Comparison of ENCODE assay signal across 13 cellular contexts in the genomic region with DNA sequence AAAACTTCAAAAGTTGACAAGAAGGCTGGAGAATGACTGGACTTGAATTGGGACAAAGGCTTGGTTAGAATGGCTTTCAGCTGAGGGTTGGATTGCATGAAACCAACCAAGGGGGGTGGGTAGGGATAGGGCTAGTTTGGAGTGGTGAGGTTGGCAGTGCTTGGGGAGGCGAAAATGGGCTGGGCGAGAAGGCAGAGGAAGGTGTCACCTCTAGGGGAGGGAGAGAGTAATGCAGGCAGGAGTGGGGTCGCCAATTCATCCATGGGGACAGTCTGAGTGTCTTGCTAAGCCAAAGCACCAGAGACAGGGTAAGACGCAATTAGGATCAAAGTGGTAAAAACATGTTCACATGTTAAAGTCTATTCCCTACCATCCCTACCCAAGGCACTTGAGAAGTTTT. TPM values are rescaled to one million over a fixed set of nuclear protein-coding genes. Genes with fewer than 3 reads are reported as not detected.
DNase-seq lines count a peak whose midpoint lies in the region; ATAC-seq and TF ChIP-seq lines count a peak whose summit lies in the region.
"Had no signal": no experiment of that assay in that cellular context is flagged by ENCODE, and none has a peak within 500 bp of the region (broad histone marks: within the 10 kb centered on the region; RNA-seq: fewer than 3 reads in every experiment).

No MANE protein-coding gene starts in this region.

- H3K4me2 ChIP-seq in DND-41 (ENCODE audit: insufficient read depth, low read length) (no peak overlapping the region), PC-3 (ENCODE audit: low read length) (no peak overlapping the region)

- H3K4me1 ChIP-seq in DND-41 (ENCODE audit: insufficient read depth, low read length), result peaks cover 15% of the 10 kb centered on the region
- peaks cover 3% of the 10 kb centered on the region; the same call in 1 of the 2 replicates for H3K4me1 ChIP-seq in PC-3 (ENCODE audit: insufficient read depth, low read length)
- no peaks in the 10 kb centered on the region for H3K4me1 ChIP-seq in foreskin keratinocyte
- no peaks in the 10 kb centered on the region for H3K4me1 ChIP-seq in effector memory CD4-positive, alpha-beta T cell (ENCODE audit: control insufficient read depth, insufficient read depth, low read length, poor library complexity, severe bottlenecking)

- intact Hi-C loops in PC-3 (cut with micrococcal nuclease), result no loop called here

- H3F3A ChIP-seq in PC-3 (ENCODE audit: low read length, unreplicated experiment), result no peaks in the 10 kb centered on the region

- TF ChIP-seq CTCF in AG04450 (IDR thresholded peaks at IDR 0.05; ENCODE audit: low read depth, low read length) (peak; percentile 11; the same call in 1 of the 2 replicates), DND-41 (IDR thresholded peaks at IDR 0.05; ENCODE audit: borderline replicate concordance, extremely low read depth, low read length, poor library complexity, severe bottlenecking) (peak; percentile 37), PC-3 (conservative IDR thresholded peaks at IDR 0.05; ENCODE audit: low read depth, low read length) (0 out of 2 replicates have a peak, but pooled peaks have one; percentile 20), foreskin keratinocyte (conservative IDR thresholded peaks at IDR 0.05) (peak; percentile 15)

- POLR2A ChIA-PET in AG04450 (lab: Yijun Ruan, JAX) (no interaction called here), PC-3 (lab: Charles Lee; ENCODE audit: unreplicated experiment) (no interaction called here)

- H3K9ac ChIP-seq in DND-41 (ENCODE audit: low read depth, low read length), result no peak overlapping the region
- H3K9ac ChIP-seq in PC-3 (ENCODE audit: low read length), result no peak overlapping the region

- H3K27me3 ChIP-seq in AG04450 (ENCODE audit: control insufficient read depth, insufficient read depth, low read length) (peaks cover 30% of the 10 kb centered on the region), DND-41 (ENCODE audit: insufficient read depth, low read length, poor library complexity) (peaks cover 21% of the 10 kb centered on the region), PC-3 (ENCODE audit: low read length) (no peaks in the 10 kb centered on the region), foreskin keratinocyte (peaks cover 25% of the 10 kb centered on the region)
- H3K27me3 ChIP-seq in effector memory CD4-positive, alpha-beta T cell (replicated peaks; ENCODE audit: control insufficient read depth, insufficient read depth, low read length, poor library complexity, severe bottlenecking), result peaks cover 22% of the 10 kb centered on the region
- H3K27me3 ChIP-seq: ascending aorta had no signal

- ATAC-seq in DND-41 (ENCODE audit: insufficient read depth, low read depth) (no peak), PC-3 (no peak), foreskin keratinocyte (no peak), HG03045 (IDR thresholded peaks at IDR 0.05; ENCODE audit: unreplicated experiment) (no peak)
- ATAC-seq: naive thymus-derived CD4-positive, alpha-beta T cell had no signal

- H4K20me1 ChIP-seq in DND-41 (ENCODE audit: insufficient read depth, low read length) (peaks cover 9% of the 10 kb centered on the region), PC-3 (ENCODE audit: low read length) (no peaks in the 10 kb centered on the region)

- H3K4me3 ChIP-seq in AG04450 (ENCODE audit: low read depth, low read length), result no peak overlapping the region
- H3K4me3 ChIP-seq in DND-41 (ENCODE audit: low read depth in 1 of 2, low read length in 2 of 2), result no peak overlapping the region
- no peak overlapping the region for H3K4me3 ChIP-seq in PC-3 (ENCODE audit: low read length)
- no peak overlapping the region for H3K4me3 ChIP-seq in effector memory CD4-positive, alpha-beta T cell (ENCODE audit: insufficient read depth, low read depth, low read length, poor library complexity, severe bottlenecking)
- H3K4me3 ChIP-seq: ascending aorta had no signal

- H3K9me3 ChIP-seq in AG04450 (ENCODE audit: control insufficient read depth, insufficient read depth, low read length) (no peaks in the 10 kb centered on the region), DND-41 (ENCODE audit: insufficient read depth, low read length, severe bottlenecking) (no peaks in the 10 kb centered on the region), PC-3 (ENCODE audit: low read length) (no peaks in the 10 kb centered on the region)
- no peaks in the 10 kb centered on the region for H3K9me3 ChIP-seq in effector memory CD4-positive, alpha-beta T cell (ENCODE audit: control insufficient read depth, low read length)
- H3K9me3 ChIP-seq: ascending aorta had no signal

- H3K27ac ChIP-seq in AG04450 (ENCODE audit: low read depth, low read length), result no peak overlapping the region
- H3K27ac ChIP-seq in DND-41 (ENCODE audit: low read length), result no peak overlapping the region
- H3K27ac ChIP-seq in PC-3 (ENCODE audit: low read length), result no peak overlapping the region
- no peak overlapping the region for H3K27ac ChIP-seq in foreskin keratinocyte
- no peak overlapping the region for H3K27ac ChIP-seq in effector memory CD4-positive, alpha-beta T cell (ENCODE audit: insufficient read depth, low read length, poor library complexity, severe bottlenecking)
- H3K27ac ChIP-seq: ascending aorta had no signal

- BruUV-seq in PC-3 (replicated peaks; lab: Mats Ljungman, UMichigan), result no TSS peak

- no peaks in the 10 kb centered on the region for H3K36me3 ChIP-seq in DND-41 (ENCODE audit: insufficient read depth, low read length)
- H3K36me3 ChIP-seq in PC-3 (ENCODE audit: low read depth, low read length), result no peaks in the 10 kb centered on the region
- H3K36me3 ChIP-seq in effector memory CD4-positive, alpha-beta T cell (ENCODE audit: control insufficient read depth, insufficient read depth, low read length), result no peaks in the 10 kb centered on the region
- H3K36me3 ChIP-seq: ascending aorta had no signal

- H2AFZ ChIP-seq in DND-41 (ENCODE audit: low read depth, low read length) (no peak overlapping the region), PC-3 (ENCODE audit: low read length) (no peak overlapping the region)

- H3K79me2 ChIP-seq in DND-41 (ENCODE audit: insufficient read depth, low read length), result no peaks in the 10 kb centered on the region
- H3K79me2 ChIP-seq in PC-3 (ENCODE audit: low read length), result no peaks in the 10 kb centered on the region

- CTCF ChIA-PET in AG04450 (lab: Charles Lee), result interaction anchor here (1.0 kb wide), 1 partner anchor 23 kb away, joined by 5 read pairs; a partner anchor contains a TSS
- CTCF ChIA-PET in PC-3 (lab: Charles Lee), result no interaction called here

- no peak for DNase-seq in AG04450 (ENCODE audit: low read depth, low spot score)
- no peak for DNase-seq in DND-41
- DNase-seq in PC-3, result no peak
- DNase-seq in foreskin keratinocyte, result no peak
- no peak for DNase-seq in effector memory CD4-positive, alpha-beta T cell
- DNase-seq in effector CD8-positive, alpha-beta T cell (lab: John Stamatoyannopoulos, UW), result no peak
- no peak for DNase-seq in NCI-H128 (lab: John Stamatoyannopoulos, UW; ENCODE audit: unreplicated experiment)
- DNase-seq: DMS79 treated with DMSO at 0.1 percent for 48 hours; naive thymus-derived CD4-positive, alpha-beta T cell; NCI-H187; T1000 had no signal

- H3K9me2 ChIP-seq in PC-3 (replicated peaks; ENCODE audit: low read length), result no peaks in the 10 kb centered on the region

RNA-seq across cellular contexts. Expression of a gene that starts 6.2 kb away (rescaled TPM):
- polyA plus RNA-seq in AG04450 (2011; rRNA removed), result 0.04 and 0.06 TPM in 2 replicates
- polyA minus RNA-seq in AG04450 (2011; rRNA and poly(A)+ RNA removed), result 0.09 TPM in 2 replicates
- 0.62 and 0.92 TPM in 2 replicates for total RNA-seq in PC-3 (2014; rRNA removed)
- total RNA-seq in foreskin keratinocyte, result 0.32 and 0.51 TPM in 2 replicates
- 0.06 and 0.09 TPM in 2 replicates for polyA plus RNA-seq in foreskin keratinocyte
- polyA plus RNA-seq: naive thymus-derived CD4-positive, alpha-beta T cell had no signal

RNA-seq across cellular contexts. Expression of a gene that starts 6.4 kb away (rescaled TPM):
- 7.2 and 7.7 TPM in 2 replicates for polyA plus RNA-seq in AG04450 (2011; rRNA removed)
- polyA minus RNA-seq in AG04450 (2011; rRNA and poly(A)+ RNA removed), result 5.3 and 6.7 TPM in 2 replicates
- 4.9 and 7.7 TPM in 2 replicates for total RNA-seq in PC-3 (2014; rRNA removed)
- 4.2 and 5.3 TPM in 2 replicates for total RNA-seq in foreskin keratinocyte
- polyA plus RNA-seq in foreskin keratinocyte, result 5.5 and 6.0 TPM in 2 replicates
- total RNA-seq: ascending aorta; naive thymus-derived CD4-positive, alpha-beta T cell had no signal
- polyA plus RNA-seq: naive thymus-derived CD4-positive, alpha-beta T cell had no signal

RNA-seq across cellular contexts. Expression of a gene that starts 23.1 kb away (rescaled TPM):
- 4.1 and 4.5 TPM in 2 replicates for polyA plus RNA-seq in AG04450 (2011; rRNA removed)
- polyA minus RNA-seq in AG04450 (2011; rRNA and poly(A)+ RNA removed), result 3.1 and 3.7 TPM in 2 replicates
- 18.0 and 22.6 TPM in 2 replicates for total RNA-seq in PC-3 (2014; rRNA removed)
- 20.0 and 26.9 TPM in 2 replicates for total RNA-seq in foreskin keratinocyte
- 28.6 and 32.4 TPM in 2 replicates for polyA plus RNA-seq in foreskin keratinocyte

RNA-seq across cellular contexts. Expression of a gene that starts 24.1 kb away (rescaled TPM):
- polyA plus RNA-seq in AG04450 (2011; rRNA removed) (40.7 and 48.9 TPM in 2 replicates), foreskin keratinocyte (47.9 and 49.4 TPM in 2 replicates)
- polyA minus RNA-seq in AG04450 (2011; rRNA and poly(A)+ RNA removed), result 54.7 and 63.4 TPM in 2 replicates
- total RNA-seq in PC-3 (2014; rRNA removed) (2.0 and 3.4 TPM in 2 replicates), foreskin keratinocyte (64.5 and 68.4 TPM in 2 replicates)
